12 cellular contexts compared by ENCODE assay signal in the genomic region with DNA sequence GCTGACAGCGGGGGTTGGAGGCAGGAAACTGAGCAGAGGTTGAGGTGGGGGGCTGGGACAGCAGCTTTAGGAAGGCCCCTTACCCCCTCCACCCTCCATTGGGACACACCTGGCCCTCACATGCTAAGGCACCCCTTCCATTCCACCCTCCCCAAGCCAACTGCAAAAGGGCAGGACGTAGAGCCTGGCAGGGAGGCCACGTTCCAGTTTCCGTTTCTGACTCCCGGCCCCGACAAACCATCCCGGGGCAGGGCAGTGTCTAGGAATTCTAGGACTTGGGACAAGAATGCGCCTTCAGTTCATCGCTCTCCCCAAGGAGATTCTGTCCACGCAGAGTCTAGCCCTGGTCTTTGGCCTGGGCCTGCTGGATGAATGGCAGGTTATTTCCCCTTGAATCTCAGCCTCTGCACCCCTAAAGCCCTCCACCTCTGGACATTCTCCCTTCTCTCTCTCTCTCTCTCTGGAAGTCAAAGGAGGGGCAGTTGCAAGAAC. TPM values are rescaled to one million over a fixed set of nuclear protein-coding genes. Genes with fewer than 3 reads are reported as not detected.
DNase-seq lines count a peak whose midpoint lies in the region; ATAC-seq and TF ChIP-seq lines count a peak whose summit lies in the region.
"Had no signal": no experiment of that assay in that cellular context is flagged by ENCODE, and none has a peak within 500 bp of the region (broad histone marks: within the 10 kb centered on the region; RNA-seq: fewer than 3 reads in every experiment).

No MANE protein-coding gene starts in this region.

- H4K8ac ChIP-seq in mesendoderm (ENCODE audit: low read depth, low read length), result no peak overlapping the region

- H3K79me1 ChIP-seq in mesendoderm (ENCODE audit: low read length), result no peaks in the 10 kb centered on the region

- H2AK5ac ChIP-seq in mesendoderm (ENCODE audit: low read length), result no peak overlapping the region

- H3K27me3 ChIP-seq in colonic mucosa (peaks cover 27% of the 10 kb centered on the region), mesendoderm (ENCODE audit: insufficient read depth, low read length, poor library complexity) (peaks cover 67% of the 10 kb centered on the region), upper lobe of left lung (peaks cover 3 to 19% (median 12%) of the 10 kb centered on the region in 4 donors)

- TF ChIP-seq EP300 in upper lobe of left lung (IDR thresholded peaks at IDR 0.05), result no peak

- peak overlapping the region; percentile 18 for H3K56ac ChIP-seq in mesendoderm (ENCODE audit: low read length)

- in situ Hi-C loops in G401 (cut with HindIII; ENCODE audit: low sequenced_read_pairs), result no loop called here

- no peak overlapping the region for H3K4ac ChIP-seq in mesendoderm (ENCODE audit: low read depth, low read length)

- no peak for TF ChIP-seq POLR2A in upper lobe of left lung (IDR thresholded peaks at IDR 0.05)

- ATAC-seq in activated naive CD4-positive, alpha-beta T cell treated with anti-CD3 and anti-CD28 coated beads, Interleukin-2, amount 50 U/mL, for 72 hours, result no peak
- ATAC-seq in upper lobe of left lung (ENCODE audit: low FRiP score in 2 of 2), result no peak

- no peak overlapping the region for H3K27ac Mint-ChIP-seq in activated naive CD4-positive, alpha-beta T cell treated with anti-CD3 and anti-CD28 coated beads, Interleukin-2, amount 10 ng/mL, durations not matched to agents 7 days and 5 days
- H3K27ac Mint-ChIP-seq in activated naive CD4-positive, alpha-beta T cell treated with anti-CD3 and anti-CD28 coated beads, Interleukin-2, amount 50 U/mL, for 72 hours, result peak overlapping the region in 1 of 2 donors; percentile 36

- H3K9ac ChIP-seq in colonic mucosa (ENCODE audit: low read depth in 2 of 2, low read length in 2 of 2) (no peak overlapping the region), mesendoderm (ENCODE audit: low read length) (no peak overlapping the region)

- H3K79me2 ChIP-seq in mesendoderm (ENCODE audit: control insufficient read depth, insufficient read depth, low read length), result no peaks in the 10 kb centered on the region

- peak overlapping the region; percentile 19 for H3K23ac ChIP-seq in mesendoderm (ENCODE audit: low read length)

- intact Hi-C loops in colonic mucosa (cut with DNase I), result no loop called here

- no peak overlapping the region for H2BK5ac ChIP-seq in mesendoderm (ENCODE audit: low read length)

- H3K4me1 Mint-ChIP-seq in activated naive CD4-positive, alpha-beta T cell treated with anti-CD3 and anti-CD28 coated beads, Interleukin-2, amount 10 ng/mL, durations not matched to agents 7 days and 5 days, result peaks cover 54% of the 10 kb centered on the region

- H3K27ac ChIP-seq in colonic mucosa (no peak overlapping the region), mesendoderm (ENCODE audit: low read depth, low read length) (no peak overlapping the region), upper lobe of left lung (peak overlapping the region in 1 of 4 donors; percentile 12)
- H3K27ac ChIP-seq: transverse colon had no signal

- no peaks in the 10 kb centered on the region for H3K9me3 ChIP-seq in colonic mucosa
- no peaks in the 10 kb centered on the region for H3K9me3 ChIP-seq in upper lobe of left lung
- H3K9me3 ChIP-seq: transverse colon had no signal

- no peaks in the 10 kb centered on the region for H3K9me3 Mint-ChIP-seq in activated naive CD4-positive, alpha-beta T cell treated with anti-CD3 and anti-CD28 coated beads, Interleukin-2, amount 10 ng/mL, durations not matched to agents 7 days and 5 days
- H3K9me3 Mint-ChIP-seq in activated naive CD4-positive, alpha-beta T cell treated with anti-CD3 and anti-CD28 coated beads, Interleukin-2, amount 50 U/mL, for 72 hours, result no peaks in the 10 kb centered on the region

- no peak overlapping the region for H2BK120ac ChIP-seq in mesendoderm (ENCODE audit: low read depth, low read length)

- no peaks in the 10 kb centered on the region for H3K36me3 Mint-ChIP-seq in activated naive CD4-positive, alpha-beta T cell treated with anti-CD3 and anti-CD28 coated beads, Interleukin-2, amount 10 ng/mL, durations not matched to agents 7 days and 5 days
- H3K36me3 Mint-ChIP-seq in activated naive CD4-positive, alpha-beta T cell treated with anti-CD3 and anti-CD28 coated beads, Interleukin-2, amount 50 U/mL, for 72 hours, result no peaks in the 10 kb centered on the region

- peak overlapping the region; percentile 56 for H3K4me2 ChIP-seq in mesendoderm (ENCODE audit: low read length)

- TF ChIP-seq CTCF in colonic mucosa (IDR thresholded peaks at IDR 0.05) (no peak), upper lobe of left lung (IDR thresholded peaks at IDR 0.05) (no peak), foreskin fibroblast (IDR thresholded peaks at IDR 0.05; ENCODE audit: low read depth, low read length) (no peak)

- peak; percentile 22 for DNase-seq in activated naive CD4-positive, alpha-beta T cell treated with anti-CD3 and anti-CD28 coated beads, Interleukin-2, amount 10 ng/mL, durations not matched to agents 7 days and 5 days
- DNase-seq in activated naive CD4-positive, alpha-beta T cell treated with anti-CD3 and anti-CD28 coated beads, Interleukin-2, amount 50 U/mL, for 72 hours (ENCODE audit: low spot score in 2 of 2), result no peak
- no peak for DNase-seq in colonic mucosa
- no peak for DNase-seq in mesendoderm
- no peak for DNase-seq in upper lobe of left lung
- no peak for DNase-seq in stimulated activated CD4-positive, alpha-beta T cell treated with anti-CD3 and anti-CD28 coated beads, Interleukin-15, amount 100 ng/mL, for 24 hours
- no peak for DNase-seq in foreskin fibroblast
- no peak for DNase-seq in G401 (ENCODE audit: low spot score)
- DNase-seq: NCI-H2107 had no signal

- CTCF ChIA-PET in activated naive CD4-positive, alpha-beta T cell treated with anti-CD3 and anti-CD28 coated beads, Interleukin-2, amount 10 ng/mL, durations not matched to agents 7 days and 5 days (lab: Charles Lee), result interaction anchor here (1.6 kb wide), 1 partner anchor 140 kb away, joined by 5 read pairs; no protein-coding TSS in a partner anchor

- WGBS in mesendoderm (ENCODE audit: extremely low coverage, insufficient coverage, low lambda C conversion rate), result no CpG with 5 or more reads among the region's 10 CpGs
- 45 to 55% methylated on average over 9 to 10 of the region's 10 CpGs for WGBS in upper lobe of left lung, 2 donors

- peak overlapping the region; percentile 48 for H3K4me3 Mint-ChIP-seq in activated naive CD4-positive, alpha-beta T cell treated with anti-CD3 and anti-CD28 coated beads, Interleukin-2, amount 10 ng/mL, durations not matched to agents 7 days and 5 days

- no peak overlapping the region for H3K18ac ChIP-seq in mesendoderm (ENCODE audit: low read length)

- peaks cover 45% of the 10 kb centered on the region for H3K27me3 Mint-ChIP-seq in activated naive CD4-positive, alpha-beta T cell treated with anti-CD3 and anti-CD28 coated beads, Interleukin-2, amount 10 ng/mL, durations not matched to agents 7 days and 5 days

- H3K4me1 ChIP-seq in colonic mucosa, result peaks cover 15% of the 10 kb centered on the region
- H3K4me1 ChIP-seq in mesendoderm (ENCODE audit: control insufficient read depth, low read depth, low read length), result no peaks in the 10 kb centered on the region
- peaks cover 32 to 67% (median 42%) of the 10 kb centered on the region in 4 donors for H3K4me1 ChIP-seq in upper lobe of left lung

- no peak overlapping the region for H4K5ac ChIP-seq in mesendoderm (ENCODE audit: low read length)

- H3K4me3 ChIP-seq in colonic mucosa, result peak overlapping the region; percentile 17
- no peak overlapping the region for H3K4me3 ChIP-seq in mesendoderm (ENCODE audit: low read length)
- H3K4me3 ChIP-seq in upper lobe of left lung, result peak overlapping the region in 3 of 4 donors; percentile 50 to 56 (median 53)
- H3K4me3 ChIP-seq in foreskin fibroblast (ENCODE audit: low read depth in 1 of 2, low read length in 2 of 2), result no peak overlapping the region

- no peak overlapping the region for H2BK15ac ChIP-seq in mesendoderm (replicated peaks; ENCODE audit: low read depth)

- H3K36me3 ChIP-seq in colonic mucosa, result no peaks in the 10 kb centered on the region
- H3K36me3 ChIP-seq in mesendoderm (ENCODE audit: control insufficient read depth, insufficient read depth, low read length), result no peaks in the 10 kb centered on the region
- H3K36me3 ChIP-seq in upper lobe of left lung, result no peaks in the 10 kb centered on the region
- H3K36me3 ChIP-seq: transverse colon had no signal

RNA-seq across cellular contexts. Expression of gene FOXJ1, which starts 1.7 kb away (rescaled TPM):
- under 1 TPM; 0.46 to 0.56 TPM for total RNA-seq in activated naive CD4-positive, alpha-beta T cell treated with anti-CD3 and anti-CD28 coated beads, Interleukin-2, amount 50 U/mL, for 72 hours
- 1 to 10 TPM; 1.4 to 2.5 TPM for total RNA-seq in colonic mucosa
- polyA plus RNA-seq in mesendoderm (2013, experiment 1 of 2), result 0.06 TPM
- polyA plus RNA-seq in mesendoderm (2013, experiment 2 of 2), result 0.08 TPM
- total RNA-seq in upper lobe of left lung, result 10 to 100 TPM in 5 of 6 donors, 1 to 10 TPM in 1; 3.3 to 86.6 (median 32.2) TPM
- 0.62 and 0.85 TPM in 2 replicates for total RNA-seq in G401 (2014; rRNA removed; shearing (Covaris generic))
- total RNA-seq: Daoy, right cardiac atrium had no signal
- polyA plus RNA-seq: right cardiac atrium had no signal

RNA-seq across cellular contexts. Expression of gene EXOC7, which starts 35.7 kb away (rescaled TPM):
- 10 to 100 TPM; 85.0 to 91.9 TPM for total RNA-seq in activated naive CD4-positive, alpha-beta T cell treated with anti-CD3 and anti-CD28 coated beads, Interleukin-2, amount 50 U/mL, for 72 hours
- total RNA-seq in colonic mucosa (10 to 100 TPM; 88.0 to 95.0 TPM), upper lobe of left lung (100 to 1,000 TPM in 3 of 6 donors, 10 to 100 TPM in 3; 69.4 to 233 (median 103) TPM)
- polyA plus RNA-seq in mesendoderm (2013, experiment 1 of 2), result 58.1 TPM
- 61.9 TPM for polyA plus RNA-seq in mesendoderm (2013, experiment 2 of 2)
- total RNA-seq in G401 (2014; rRNA removed; shearing (Covaris generic)), result 83.1 and 92.2 TPM in 2 replicates

Comparison
In these comparisons a context has a peak if more than half of its experiments do, and no peak if none do; other contexts are left out.
1. H3K4me3 ChIP-seq: peak in colonic mucosa (single experiment) and upper lobe of left lung (3 of 4); none in mesendoderm (single experiment) and foreskin fibroblast (0 of 2).